ENCODE assay signal across 29 cellular contexts in genomic region chr1:222068101-222068500, GRCh38.
"Had no signal": no experiment of that assay in that cellular context is flagged by ENCODE, and none has a peak within 500 bp of the region (broad histone marks: within the 10 kb centered on the region; RNA-seq: fewer than 3 reads in every experiment).

No MANE protein-coding gene starts in this region.

- H3K79me2 ChIP-seq: hepatocyte had no signal

- H2AFZ ChIP-seq: hepatocyte had no signal

- H3K4me3 ChIP-seq: adrenal gland, breast epithelium, coronary artery, dorsolateral prefrontal cortex, esophagus squamous epithelium, gastroesophageal sphincter, heart right ventricle, hepatocyte had no signal

- DNase-seq: activated CD4-positive, alpha-beta memory T cell treated with anti-CD3 and anti-CD28 coated beads for 36 hours; activated CD4-positive, alpha-beta T cell treated with anti-CD3 and anti-CD28 coated beads for 36 hours; activated CD4-positive, alpha-beta T cell treated with anti-CD3 and anti-CD28 coated beads, Interleukin-2, amount 10 ng/mL, durations not matched to agents 24 days and 14 days; activated CD4-positive, CD25-positive, alpha-beta regulatory T cell; activated CD4-positive, CD25-positive, alpha-beta regulatory T cell treated with anti-CD3 and anti-CD28 coated beads, Interleukin-2, amount 50 U/mL, for 72 hours; activated CD8-positive, alpha-beta memory T cell treated with anti-CD3 and anti-CD28 coated beads, Interleukin-2, amount 10 ng/mL, durations not matched to agents 7 days and 5 days; activated CD8-positive, alpha-beta memory T cell treated with anti-CD3 and anti-CD28 coated beads, Interleukin-2, amount 50 U/mL, for 4 hours; activated CD8-positive, alpha-beta T cell treated with anti-CD3 and anti-CD28 coated beads, Interleukin-2, amount 10 ng/mL, durations not matched to agents 7 days and 5 days; activated effector memory CD4-positive, alpha-beta T cell treated with anti-CD3 and anti-CD28 coated beads, Interleukin-2, amount 50 U/mL, for 16 hours; activated naive CD4-positive, alpha-beta T cell treated with anti-CD3 and anti-CD28 coated beads for 36 hours; activated naive CD8-positive, alpha-beta T cell treated with anti-CD3 and anti-CD28 coated beads for 36 hours; activated naive CD8-positive, alpha-beta T cell treated with anti-CD3 and anti-CD28 coated beads, Interleukin-2, amount 50 U/mL, for 24 hours; activated T-cell treated with anti-CD3 and anti-CD28 coated beads, Interleukin-2, amount 50 U/mL, for 1 hour; activated T-cell treated with anti-CD3 and anti-CD28 coated beads, Interleukin-2, amount 50 U/mL, for 48 hours; adrenal gland; amygdala; aorta; dorsolateral prefrontal cortex; effector memory CD4-positive, alpha-beta T cell; endodermal cell; erythroblast; esophagus squamous epithelium; foreskin melanocyte; heart right ventricle; T-helper 9 cell had no signal

- H3K9me3 ChIP-seq: adrenal gland had no signal

- H3K4me1 ChIP-seq: adrenal gland, breast epithelium, esophagus squamous epithelium, gastroesophageal sphincter had no signal

- H3K27me3 ChIP-seq: adrenal gland, breast epithelium, esophagus squamous epithelium, gastroesophageal sphincter, heart right ventricle, hepatocyte had no signal

- H3K4me2 ChIP-seq: hepatocyte had no signal

- ATAC-seq: activated CD4-positive, alpha-beta T cell treated with anti-CD3 and anti-CD28 coated beads for 36 hours; activated CD8-positive, alpha-beta memory T cell treated with anti-CD3 and anti-CD28 coated beads, Interleukin-2, amount 10 ng/mL, durations not matched to agents 7 days and 5 days; activated CD8-positive, alpha-beta T cell treated with anti-CD3 and anti-CD28 coated beads, Interleukin-2, amount 10 ng/mL, durations not matched to agents 7 days and 5 days; gastroesophageal sphincter; heart right ventricle had no signal

- H3K27ac ChIP-seq: adrenal gland, breast epithelium, coronary artery, dorsolateral prefrontal cortex, gastroesophageal sphincter, heart right ventricle, hepatocyte had no signal

- H3K36me3 ChIP-seq: adrenal gland, breast epithelium, esophagus squamous epithelium, gastroesophageal sphincter, heart right ventricle had no signal
